In genomic region chr2:190499976-190500588, GRCh38 we compare ENCODE assay signal across 19 cellular contexts. TPM values are rescaled to one million over a fixed set of nuclear protein-coding genes. Genes with fewer than 3 reads are reported as not detected.
DNase-seq lines count a peak whose midpoint lies in the region; ATAC-seq and TF ChIP-seq lines count a peak whose summit lies in the region.
"Had no signal": no experiment of that assay in that cellular context is flagged by ENCODE, and none has a peak within 500 bp of the region (broad histone marks: within the 10 kb centered on the region; RNA-seq: fewer than 3 reads in every experiment).

No MANE protein-coding gene starts in this region.

- H4K20me1 ChIP-seq in hepatocyte (ENCODE audit: insufficient read depth, poor library complexity, severe bottlenecking) = no peaks in the 10 kb centered on the region

- POLR2A ChIA-PET in CD8-positive, alpha-beta T cell (lab: Charles Lee) = no interaction called here

- no peak overlapping the region for H3K4me3 ChIP-seq in CD8-positive, alpha-beta T cell (ENCODE audit: low read depth, low read length)
- H3K4me3 ChIP-seq in hepatocyte = no peak overlapping the region
- no peak overlapping the region for H3K4me3 ChIP-seq in neuronal stem cell (ENCODE audit: low read length in 2 of 2)
- H3K4me3 ChIP-seq: neural progenitor cell had no signal

- H3K79me2 ChIP-seq in hepatocyte = no peaks in the 10 kb centered on the region

- H2AFZ ChIP-seq in hepatocyte (no peak overlapping the region), neuronal stem cell (ENCODE audit: low read length) (peak overlapping the region; percentile 15)
- H2AFZ ChIP-seq: neural progenitor cell had no signal

- no peak overlapping the region for H2BK5ac ChIP-seq in neuronal stem cell (ENCODE audit: low read length)

- H3K4ac ChIP-seq in neuronal stem cell (ENCODE audit: low read length) = no peak overlapping the region

- H2BK12ac ChIP-seq in neuronal stem cell (ENCODE audit: low read length) = no peak overlapping the region

- no peak overlapping the region for H2AK5ac ChIP-seq in neuronal stem cell (ENCODE audit: low read depth, low read length)

- intact Hi-C loops in CD8-positive, alpha-beta T cell (cut with DNase I, micrococcal nuclease) = no loop called here

- H3K9me3 ChIP-seq in CD8-positive, alpha-beta T cell (ENCODE audit: low read length) = no peaks in the 10 kb centered on the region
- H3K9me3 ChIP-seq in hepatocyte (ENCODE audit: low read depth) (no peaks in the 10 kb centered on the region), neuronal stem cell (replicated peaks in 1 of 2; ENCODE audit: control insufficient read depth in 2 of 2, insufficient read depth in 1 of 2, low read depth in 1 of 2, low read length in 2 of 2) (no peaks in the 10 kb centered on the region)

- H3K79me1 ChIP-seq in neuronal stem cell (ENCODE audit: low read depth, low read length) = no peaks in the 10 kb centered on the region

- no peak overlapping the region for H4K8ac ChIP-seq in neuronal stem cell (ENCODE audit: low read depth, low read length)

- no peaks in the 10 kb centered on the region for H3K4me1 ChIP-seq in CD8-positive, alpha-beta T cell (ENCODE audit: insufficient read depth, low read length)
- H3K4me1 ChIP-seq in hepatocyte (ENCODE audit: insufficient read depth) = no peaks in the 10 kb centered on the region
- peaks cover 3 to 11% of the 10 kb centered on the region in 2 donors for H3K4me1 ChIP-seq in neuronal stem cell (ENCODE audit: control insufficient read depth in 2 of 2, insufficient read depth in 1 of 2, low read depth in 1 of 2, low read length in 2 of 2)
- H3K4me1 ChIP-seq: foreskin keratinocyte had no signal

- no peak overlapping the region for H4K91ac ChIP-seq in neuronal stem cell (ENCODE audit: low read depth, low read length, poor library complexity)

- H3K9me3 Mint-ChIP-seq in CD8-positive, alpha-beta T cell = no peaks in the 10 kb centered on the region
- no peaks in the 10 kb centered on the region for H3K9me3 Mint-ChIP-seq in activated T-helper 17 cell treated with anti-CD3 and anti-CD28 coated beads, Interleukin-2, amount 50 U/mL, for 72 hours
- H3K9me3 Mint-ChIP-seq in activated CD8-positive, alpha-beta memory T cell treated with anti-CD3 and anti-CD28 coated beads, Interleukin-2, amount 10 ng/mL, durations not matched to agents 7 days and 5 days (ENCODE audit: low read depth) = no peaks in the 10 kb centered on the region
- H3K9me3 Mint-ChIP-seq: neural progenitor cell had no signal

- 80% methylated on average over 9 of the region's 9 CpGs for WGBS in hepatocyte (ENCODE audit: low lambda C conversion rate, missing lambda C conversion rate)
- no CpG with 5 or more reads among the region's 9 CpGs for WGBS in neuronal stem cell (ENCODE audit: extremely low coverage in 2 of 2, insufficient read length in 2 of 2, insufficient replicate concordance in 1 of 2), 2 donors

- H3K18ac ChIP-seq in neuronal stem cell (ENCODE audit: low read length) = no peak overlapping the region

- H3K4me3 Mint-ChIP-seq in CD8-positive, alpha-beta T cell = no peak overlapping the region
- no peak overlapping the region for H3K4me3 Mint-ChIP-seq in activated T-helper 17 cell treated with anti-CD3 and anti-CD28 coated beads, Interleukin-2, amount 50 U/mL, for 72 hours
- no peak overlapping the region for H3K4me3 Mint-ChIP-seq in activated CD8-positive, alpha-beta memory T cell treated with anti-CD3 and anti-CD28 coated beads, Interleukin-2, amount 10 ng/mL, durations not matched to agents 7 days and 5 days
- H3K4me3 Mint-ChIP-seq: neural progenitor cell, T-helper 17 cell had no signal

- CTCF ChIA-PET in CD8-positive, alpha-beta T cell (lab: Charles Lee) = no interaction called here
- CTCF ChIA-PET in activated CD8-positive, alpha-beta memory T cell treated with anti-CD3 and anti-CD28 coated beads, Interleukin-2, amount 10 ng/mL, durations not matched to agents 7 days and 5 days (lab: Charles Lee) = no interaction called here

- peak overlapping the region; percentile 65 for H3K27ac Mint-ChIP-seq in CD8-positive, alpha-beta T cell
- peak overlapping the region; percentile 31 for H3K27ac Mint-ChIP-seq in activated T-helper 17 cell treated with anti-CD3 and anti-CD28 coated beads, Interleukin-2, amount 50 U/mL, for 72 hours
- H3K27ac Mint-ChIP-seq in activated CD8-positive, alpha-beta memory T cell treated with anti-CD3 and anti-CD28 coated beads, Interleukin-2, amount 10 ng/mL, durations not matched to agents 7 days and 5 days = no peak overlapping the region
- H3K27ac Mint-ChIP-seq: neural progenitor cell had no signal

- H3K4me2 ChIP-seq in hepatocyte (no peak overlapping the region), neuronal stem cell (ENCODE audit: insufficient read depth, low read length, poor library complexity, severe bottlenecking) (no peak overlapping the region)
- H3K4me2 ChIP-seq: neural progenitor cell had no signal

- peaks cover 82% of the 10 kb centered on the region for H3K36me3 Mint-ChIP-seq in CD8-positive, alpha-beta T cell
- peaks cover 82% of the 10 kb centered on the region for H3K36me3 Mint-ChIP-seq in activated T-helper 17 cell treated with anti-CD3 and anti-CD28 coated beads, Interleukin-2, amount 50 U/mL, for 72 hours (ENCODE audit: low read depth)
- peaks cover 42% of the 10 kb centered on the region for H3K36me3 Mint-ChIP-seq in activated CD8-positive, alpha-beta memory T cell treated with anti-CD3 and anti-CD28 coated beads, Interleukin-2, amount 10 ng/mL, durations not matched to agents 7 days and 5 days
- H3K36me3 Mint-ChIP-seq: neural progenitor cell had no signal

- H3K27ac ChIP-seq in CD8-positive, alpha-beta T cell (ENCODE audit: low read depth, low read length) = no peak overlapping the region
- H3K27ac ChIP-seq in hepatocyte = peak overlapping the region; percentile 27
- H3K27ac ChIP-seq in neuronal stem cell (replicated peaks; ENCODE audit: low read length) = no peak overlapping the region
- H3K27ac ChIP-seq: foreskin keratinocyte, neural progenitor cell had no signal

- DNase-seq in CD8-positive, alpha-beta T cell = no peak
- no peak for DNase-seq in hepatocyte (ENCODE audit: low spot score)
- no peak for DNase-seq in neuronal stem cell (ENCODE audit: low spot score)
- DNase-seq in NCI-H774 (lab: John Stamatoyannopoulos, UW) = no peak
- DNase-seq in activated CD8-positive, alpha-beta memory T cell treated with anti-CD3 and anti-CD28 coated beads, Interleukin-2, amount 10 ng/mL, durations not matched to agents 7 days and 5 days = no peak
- DNase-seq: activated naive CD4-positive, alpha-beta T cell treated with anti-CD3 and anti-CD28 coated beads, Interleukin-2, amount 50 U/mL, for 16 hours; central memory CD4-positive, alpha-beta T cell; foreskin keratinocyte; GF-D8; mesendoderm; NCI-H1694 treated with DMSO at 0.1 percent for 48 hours; NCI-H446; retina; SHP77 treated with DMSO at 0.1 percent for 48 hours; stimulated activated CD4-positive, alpha-beta T cell treated with anti-CD3 and anti-CD28 coated beads, Interleukin-15, amount 100 ng/mL, for 24 hours; T-helper 17 cell had no signal

- H3K14ac ChIP-seq in neuronal stem cell (ENCODE audit: low read length) = no peak overlapping the region

- H3K23ac ChIP-seq in neuronal stem cell (ENCODE audit: low read depth, low read length, poor library complexity) = no peak overlapping the region

- H3K4me1 Mint-ChIP-seq in CD8-positive, alpha-beta T cell (ENCODE audit: low read depth) = peaks cover 7% of the 10 kb centered on the region
- peaks cover 5% of the 10 kb centered on the region for H3K4me1 Mint-ChIP-seq in activated T-helper 17 cell treated with anti-CD3 and anti-CD28 coated beads, Interleukin-2, amount 50 U/mL, for 72 hours
- peaks cover 3% of the 10 kb centered on the region for H3K4me1 Mint-ChIP-seq in activated CD8-positive, alpha-beta memory T cell treated with anti-CD3 and anti-CD28 coated beads, Interleukin-2, amount 10 ng/mL, durations not matched to agents 7 days and 5 days

- ATAC-seq in CD8-positive, alpha-beta T cell = no peak
- no peak for ATAC-seq in activated T-helper 17 cell treated with anti-CD3 and anti-CD28 coated beads, Interleukin-2, amount 50 U/mL, for 72 hours (replicated peaks)
- ATAC-seq in GM21515 (IDR thresholded peaks at IDR 0.05; ENCODE audit: unreplicated experiment) = no peak
- no peak for ATAC-seq in activated CD8-positive, alpha-beta memory T cell treated with anti-CD3 and anti-CD28 coated beads, Interleukin-2, amount 10 ng/mL, durations not matched to agents 7 days and 5 days
- ATAC-seq: foreskin keratinocyte, T-helper 17 cell had no signal

- H2BK15ac ChIP-seq in neuronal stem cell (ENCODE audit: low read length) = no peak overlapping the region

- no peak for TF ChIP-seq CTCF in CD8-positive, alpha-beta T cell (IDR thresholded peaks at IDR 0.05)
- TF ChIP-seq CTCF in hepatocyte (IDR thresholded peaks at IDR 0.05; ENCODE audit: poor library complexity) = no peak

- no peaks in the 10 kb centered on the region for H3K27me3 ChIP-seq in CD8-positive, alpha-beta T cell (ENCODE audit: insufficient read depth, low read length)
- H3K27me3 ChIP-seq in hepatocyte (no peaks in the 10 kb centered on the region), neuronal stem cell (ENCODE audit: control insufficient read depth in 3 of 3, insufficient read depth in 3 of 3, low read depth in 1 of 3, low read length in 3 of 3) (no peaks in the 10 kb centered on the region)
- H3K27me3 ChIP-seq: foreskin keratinocyte, neural progenitor cell had no signal

- no peak overlapping the region for H2BK120ac ChIP-seq in neuronal stem cell (ENCODE audit: low read depth, low read length)

- H3K36me3 ChIP-seq in CD8-positive, alpha-beta T cell (ENCODE audit: insufficient read depth, low read length) = peaks cover 33% of the 10 kb centered on the region
- no peaks in the 10 kb centered on the region for H3K36me3 ChIP-seq in hepatocyte (replicated peaks; ENCODE audit: insufficient read depth, low read depth)
- H3K36me3 ChIP-seq in neuronal stem cell (replicated peaks in 1 of 2; ENCODE audit: control insufficient read depth in 2 of 2, insufficient read depth in 2 of 2, low read length in 2 of 2) = no peaks in the 10 kb centered on the region
- H3K36me3 ChIP-seq: neural progenitor cell had no signal

- H3K9me2 ChIP-seq in hepatocyte (replicated peaks; ENCODE audit: insufficient read depth) = no peaks in the 10 kb centered on the region

- H3K9ac ChIP-seq in neuronal stem cell (ENCODE audit: low read depth, low read length, poor library complexity) = no peak overlapping the region
- H3K9ac ChIP-seq: neural progenitor cell had no signal

- no peaks in the 10 kb centered on the region for H3K27me3 Mint-ChIP-seq in CD8-positive, alpha-beta T cell (ENCODE audit: low read depth)
- no peaks in the 10 kb centered on the region for H3K27me3 Mint-ChIP-seq in activated T-helper 17 cell treated with anti-CD3 and anti-CD28 coated beads, Interleukin-2, amount 50 U/mL, for 72 hours
- no peaks in the 10 kb centered on the region for H3K27me3 Mint-ChIP-seq in activated CD8-positive, alpha-beta memory T cell treated with anti-CD3 and anti-CD28 coated beads, Interleukin-2, amount 10 ng/mL, durations not matched to agents 7 days and 5 days
- H3K27me3 Mint-ChIP-seq: T-helper 17 cell had no signal

RNA-seq across cellular contexts. Expression of gene NEMP2, which starts 34.4 kb away (rescaled TPM):
- total RNA-seq in CD8-positive, alpha-beta T cell = 1 to 10 TPM; 7.2 to 7.8 TPM
- 10 to 100 TPM; 10.6 to 16.5 TPM for total RNA-seq in activated T-helper 17 cell treated with anti-CD3 and anti-CD28 coated beads, Interleukin-2, amount 50 U/mL, for 72 hours
- total RNA-seq in hepatocyte = 8.1 and 9.9 TPM in 2 replicates
- 3.2 and 6.2 TPM in 2 replicates for polyA plus RNA-seq in hepatocyte
- 1.6 TPM for polyA plus RNA-seq in neuronal stem cell (2013, experiment 1 of 2)
- polyA plus RNA-seq in neuronal stem cell (2013, experiment 2 of 2) = 1.9 TPM
- 10 to 100 TPM; 12.9 to 17.4 TPM for total RNA-seq in activated CD8-positive, alpha-beta memory T cell treated with anti-CD3 and anti-CD28 coated beads, Interleukin-2, amount 10 ng/mL, durations not matched to agents 7 days and 5 days
